1 cellular context compared by ENCODE assay signal in the genomic region with DNA sequence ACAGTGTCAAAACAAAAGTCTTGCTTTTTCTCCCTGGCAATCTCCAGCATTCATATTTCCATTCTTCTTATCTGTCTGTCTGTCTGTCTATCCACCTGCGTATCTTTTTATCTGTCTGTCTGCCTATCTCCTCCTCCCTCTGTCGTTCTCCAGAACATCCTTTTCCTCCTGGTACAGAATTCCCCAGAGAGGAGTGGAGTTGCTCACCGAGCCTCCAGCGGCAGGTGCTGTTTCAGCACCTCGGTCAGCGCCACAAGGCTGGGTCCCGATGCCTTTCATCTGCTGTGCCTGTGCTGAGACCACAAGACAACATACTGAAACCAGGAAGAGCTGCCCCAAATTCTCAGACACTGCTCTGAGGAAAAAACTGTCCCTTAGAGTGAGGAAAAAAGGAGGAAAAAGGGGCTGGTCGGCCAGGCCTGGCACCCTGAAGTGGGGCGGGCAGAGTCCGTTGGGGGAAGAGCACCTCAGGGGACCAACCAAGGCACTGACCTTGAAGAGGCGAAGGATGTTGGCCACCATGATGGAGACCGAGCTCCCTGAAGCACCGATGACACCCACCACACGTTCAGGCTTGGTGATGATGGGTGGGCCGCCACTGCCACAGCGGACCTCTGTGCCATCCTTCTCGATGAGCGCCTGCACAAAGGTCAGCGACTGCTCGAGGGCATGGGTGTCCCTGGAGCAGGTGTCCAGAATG.
TF ChIP-seq lines count a peak whose summit lies in the region.

No MANE protein-coding gene starts in this region.

TF ChIP-seq in GM12878, 131 proteins besides CTCF, POLR2A, EP300 and RAD21:
- TF ChIP-seq, protein P1, sequence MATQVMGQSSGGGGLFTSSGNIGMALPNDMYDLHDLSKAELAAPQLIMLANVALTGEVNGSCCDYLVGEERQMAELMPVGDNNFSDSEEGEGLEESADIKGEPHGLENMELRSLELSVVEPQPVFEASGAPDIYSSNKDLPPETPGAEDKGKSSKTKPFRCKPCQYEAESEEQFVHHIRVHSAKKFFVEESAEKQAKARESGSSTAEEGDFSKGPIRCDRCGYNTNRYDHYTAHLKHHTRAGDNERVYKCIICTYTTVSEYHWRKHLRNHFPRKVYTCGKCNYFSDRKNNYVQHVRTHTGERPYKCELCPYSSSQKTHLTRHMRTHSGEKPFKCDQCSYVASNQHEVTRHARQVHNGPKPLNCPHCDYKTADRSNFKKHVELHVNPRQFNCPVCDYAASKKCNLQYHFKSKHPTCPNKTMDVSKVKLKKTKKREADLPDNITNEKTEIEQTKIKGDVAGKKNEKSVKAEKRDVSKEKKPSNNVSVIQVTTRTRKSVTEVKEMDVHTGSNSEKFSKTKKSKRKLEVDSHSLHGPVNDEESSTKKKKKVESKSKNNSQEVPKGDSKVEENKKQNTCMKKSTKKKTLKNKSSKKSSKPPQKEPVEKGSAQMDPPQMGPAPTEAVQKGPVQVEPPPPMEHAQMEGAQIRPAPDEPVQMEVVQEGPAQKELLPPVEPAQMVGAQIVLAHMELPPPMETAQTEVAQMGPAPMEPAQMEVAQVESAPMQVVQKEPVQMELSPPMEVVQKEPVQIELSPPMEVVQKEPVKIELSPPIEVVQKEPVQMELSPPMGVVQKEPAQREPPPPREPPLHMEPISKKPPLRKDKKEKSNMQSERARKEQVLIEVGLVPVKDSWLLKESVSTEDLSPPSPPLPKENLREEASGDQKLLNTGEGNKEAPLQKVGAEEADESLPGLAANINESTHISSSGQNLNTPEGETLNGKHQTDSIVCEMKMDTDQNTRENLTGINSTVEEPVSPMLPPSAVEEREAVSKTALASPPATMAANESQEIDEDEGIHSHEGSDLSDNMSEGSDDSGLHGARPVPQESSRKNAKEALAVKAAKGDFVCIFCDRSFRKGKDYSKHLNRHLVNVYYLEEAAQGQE (IDR thresholded peaks at IDR 0.05; ENCODE audit: low read depth, low read length) = peak; percentile 93
- no peak for TF ChIP-seq MYC (IDR thresholded peaks at IDR 0.05; ENCODE audit: insufficient read depth, insufficient read length, insufficient replicate concordance, low read length, severe bottlenecking)
